ENCODE assay signal across 6 cellular contexts in genomic region chr2:74548285-74548918, GRCh38. TPM values are rescaled to one million over a fixed set of nuclear protein-coding genes. Genes with fewer than 3 reads are reported as not detected.
DNase-seq lines count a peak whose midpoint lies in the region; ATAC-seq and TF ChIP-seq lines count a peak whose summit lies in the region.

No MANE protein-coding gene starts in this region.

- H3K27ac ChIP-seq in ectodermal cell (ENCODE audit: insufficient read depth, low read depth, low read length, poor library complexity, severe bottlenecking) = no peak overlapping the region
- peak overlapping the region; percentile 70 to 81 (median 74) for H3K27ac ChIP-seq in sigmoid colon

- no peak for TF ChIP-seq POLR2A in sigmoid colon (IDR thresholded peaks at IDR 0.05)

- no peak for TF ChIP-seq CTCF in sigmoid colon (IDR thresholded peaks at IDR 0.05)

- peak; percentile 57 for DNase-seq in DMS53 (lab: John Stamatoyannopoulos, UW)
- DNase-seq in DMS53 treated with DMSO at 0.1 percent for 48 hours (lab: John Stamatoyannopoulos, UW; ENCODE audit: unreplicated experiment) = no peak
- DNase-seq in sigmoid colon = no peak
- no peak for DNase-seq in 8988T

- H3K27me3 ChIP-seq in ectodermal cell (ENCODE audit: control insufficient read depth, insufficient read depth, low read length, poor library complexity, severe bottlenecking) = peaks cover 32% of the 10 kb centered on the region
- no peaks in the 10 kb centered on the region for H3K27me3 ChIP-seq in sigmoid colon

- ATAC-seq in GM21515 (IDR thresholded peaks at IDR 0.05; ENCODE audit: unreplicated experiment) = no peak

- intact Hi-C loops in sigmoid colon (cut with DNase I) = loop anchor here (2.0 kb wide), 1 partner anchor 18 kb away; no protein-coding TSS in a partner anchor

- H3K36me3 ChIP-seq in ectodermal cell (ENCODE audit: control insufficient read depth, insufficient read depth, low read length) = no peaks in the 10 kb centered on the region
- H3K36me3 ChIP-seq in sigmoid colon = no peaks in the 10 kb centered on the region

- H3K4me1 ChIP-seq in ectodermal cell (ENCODE audit: control insufficient read depth, insufficient read depth, low read length) = peaks cover 30% of the 10 kb centered on the region
- peaks cover 0 to 22% (median 17%) of the 10 kb centered on the region in 4 donors for H3K4me1 ChIP-seq in sigmoid colon

- no peaks in the 10 kb centered on the region for H3K9me3 ChIP-seq in ectodermal cell (ENCODE audit: control insufficient read depth, low read length)
- no peaks in the 10 kb centered on the region for H3K9me3 ChIP-seq in sigmoid colon

- 6 to 7% methylated on average over 28 of the region's 28 CpGs for WGBS in ectodermal cell, 2 experiments
- 12 to 23% methylated on average over 28 of the region's 28 CpGs for WGBS in sigmoid colon, 2 donors

- peak overlapping the region; percentile 57 for H3K4me3 ChIP-seq in ectodermal cell (ENCODE audit: insufficient read depth, low read depth, low read length)
- H3K4me3 ChIP-seq in sigmoid colon = peak overlapping the region; percentile 39 to 61 (median 58)

- no peak for TF ChIP-seq EP300 in sigmoid colon (IDR thresholded peaks at IDR 0.05)

RNA-seq across cellular contexts. Expression of gene LOXL3, which starts 5.3 kb away (rescaled TPM):
- polyA plus RNA-seq in ectodermal cell (2013, experiment 1 of 4) = 33.8 TPM
- polyA plus RNA-seq in ectodermal cell (2013, experiment 2 of 4) = 28.7 TPM
- polyA plus RNA-seq in ectodermal cell (2013, experiment 3 of 4) = 29.1 TPM
- 30.3 TPM for polyA plus RNA-seq in ectodermal cell (2013, experiment 4 of 4)
- 1 to 10 TPM; 5.4 to 7.9 (median 7.8) TPM for total RNA-seq in sigmoid colon
- 1 to 10 TPM in 2 of 3 donors, under 1 TPM in 1; 0.60 to 3.5 (median 1.8) TPM for polyA plus RNA-seq in sigmoid colon

RNA-seq across cellular contexts. Expression of gene DOK1, which starts 6.1 kb away (rescaled TPM):
- polyA plus RNA-seq in ectodermal cell (2013, experiment 1 of 4) = 15.9 TPM
- polyA plus RNA-seq in ectodermal cell (2013, experiment 2 of 4) = 12.7 TPM
- polyA plus RNA-seq in ectodermal cell (2013, experiment 3 of 4) = 10.7 TPM
- polyA plus RNA-seq in ectodermal cell (2013, experiment 4 of 4) = 10.7 TPM
- total RNA-seq in sigmoid colon = 10 to 100 TPM; 16.1 to 21.4 (median 18.1) TPM
- 10 to 100 TPM; 17.1 to 24.9 (median 22.8) TPM for polyA plus RNA-seq in sigmoid colon

RNA-seq across cellular contexts. Expression of gene HTRA2, which starts 18.7 kb away (rescaled TPM):
- 25.1 TPM for polyA plus RNA-seq in ectodermal cell (2013, experiment 1 of 4)
- 30.9 TPM for polyA plus RNA-seq in ectodermal cell (2013, experiment 2 of 4)
- polyA plus RNA-seq in ectodermal cell (2013, experiment 3 of 4) = 26.9 TPM
- 26.7 TPM for polyA plus RNA-seq in ectodermal cell (2013, experiment 4 of 4)
- total RNA-seq in sigmoid colon = 10 to 100 TPM; 28.2 to 39.3 (median 31.8) TPM
- 10 to 100 TPM; 19.7 to 39.8 (median 22.8) TPM for polyA plus RNA-seq in sigmoid colon

RNA-seq across cellular contexts. Expression of gene AUP1, which starts 18.9 kb away (rescaled TPM):
- 89.2 TPM for polyA plus RNA-seq in ectodermal cell (2013, experiment 1 of 4)
- polyA plus RNA-seq in ectodermal cell (2013, experiment 2 of 4) = 87.6 TPM
- polyA plus RNA-seq in ectodermal cell (2013, experiment 3 of 4) = 99.1 TPM
- 102 TPM for polyA plus RNA-seq in ectodermal cell (2013, experiment 4 of 4)
- 100 to 1,000 TPM in 1 of 4 donors, 10 to 100 TPM in 3; 76.5 to 133 (median 83.1) TPM for total RNA-seq in sigmoid colon
- polyA plus RNA-seq in sigmoid colon = 100 to 1,000 TPM in 1 of 3 donors, 10 to 100 TPM in 2; 46.5 to 178 (median 47.4) TPM

RNA-seq across cellular contexts. Expression of gene DQX1, which starts 22.4 kb away (rescaled TPM):
- polyA plus RNA-seq in ectodermal cell (2013, experiment 1 of 4) = 1.2 TPM
- polyA plus RNA-seq in ectodermal cell (2013, experiment 2 of 4) = 0.60 TPM
- 0.85 TPM for polyA plus RNA-seq in ectodermal cell (2013, experiment 3 of 4)
- 0.85 TPM for polyA plus RNA-seq in ectodermal cell (2013, experiment 4 of 4)
- not detected for total RNA-seq in sigmoid colon
- 10 to 100 TPM in 2 of 3 donors, 1 to 10 TPM in 1; 7.2 to 15.6 (median 13.2) TPM for polyA plus RNA-seq in sigmoid colon
